25 cellular contexts compared by ENCODE assay signal in genomic region chr5:1470762-1471211, GRCh38. TPM values are rescaled to one million over a fixed set of nuclear protein-coding genes. Genes with fewer than 3 reads are reported as not detected.
DNase-seq lines count a peak whose midpoint lies in the region; ATAC-seq and TF ChIP-seq lines count a peak whose summit lies in the region.
"Had no signal": no experiment of that assay in that cellular context is flagged by ENCODE, and none has a peak within 500 bp of the region (broad histone marks: within the 10 kb centered on the region; RNA-seq: fewer than 3 reads in every experiment).

No MANE protein-coding gene starts in this region.

- H3K4me2 ChIP-seq in mesenchymal stem cell (ENCODE audit: low read length, poor library complexity, severe bottlenecking): no peak overlapping the region
- H3K4me2 ChIP-seq: BLaER1 treated with 17β-estradiol and CSF1 and Interleukin-3, amounts not matched to agents 10 nM and 100 nM had no signal

- H4K8ac ChIP-seq in mesenchymal stem cell (ENCODE audit: low read length): no peak overlapping the region

- no peak for TF ChIP-seq CTCF in chondrocyte (IDR thresholded peaks at IDR 0.05)

- H3K79me1 ChIP-seq in mesenchymal stem cell (replicated peaks; ENCODE audit: low read length, poor library complexity, severe bottlenecking): peaks cover 6% of the 10 kb centered on the region

- no peaks in the 10 kb centered on the region for H3K9me3 Mint-ChIP-seq in activated naive CD8-positive, alpha-beta T cell treated with anti-CD3 and anti-CD28 coated beads, Interleukin-2, amount 10 ng/mL, durations not matched to agents 7 days and 5 days
- H3K9me3 Mint-ChIP-seq in activated naive CD8-positive, alpha-beta T cell treated with anti-CD3 and anti-CD28 coated beads for 36 hours: peaks cover 1% of the 10 kb centered on the region
- H3K9me3 Mint-ChIP-seq in chondrocyte (ENCODE audit: low read depth): no peaks in the 10 kb centered on the region
- H3K9me3 Mint-ChIP-seq in stimulated activated memory B cell treated with anti-CD40 and anti-IgM and Interleukin-4, amounts not matched to agents 10 μg/mL and 1 μg/mL and 100 μg/mL, for 72 hours: no peaks in the 10 kb centered on the region

- no peak for ATAC-seq in activated naive CD8-positive, alpha-beta T cell treated with anti-CD3 and anti-CD28 coated beads, Interleukin-2, amount 10 ng/mL, durations not matched to agents 7 days and 5 days (ENCODE audit: low read depth)
- ATAC-seq in stimulated activated memory B cell treated with anti-CD40 and anti-IgM and Interleukin-4, amounts not matched to agents 10 μg/mL and 1 μg/mL and 100 μg/mL, for 72 hours: no peak
- ATAC-seq: left cardiac atrium, mucosa of descending colon, WTC11 had no signal

- 89% methylated on average over 18 of the region's 18 CpGs for WGBS in mesenchymal stem cell

- H3K9ac ChIP-seq in mesenchymal stem cell (ENCODE audit: low read length): peak overlapping the region; percentile 45
- H3K9ac ChIP-seq: BLaER1 treated with 17β-estradiol and CSF1 and Interleukin-3, amounts not matched to agents 10 nM and 100 nM had no signal

- H3K9me3 ChIP-seq in mesenchymal stem cell (ENCODE audit: control insufficient read depth, low read length): no peaks in the 10 kb centered on the region
- H3K9me3 ChIP-seq: mucosa of descending colon had no signal

- peaks cover 18% of the 10 kb centered on the region for H3K36me3 Mint-ChIP-seq in activated naive CD8-positive, alpha-beta T cell treated with anti-CD3 and anti-CD28 coated beads, Interleukin-2, amount 10 ng/mL, durations not matched to agents 7 days and 5 days
- H3K36me3 Mint-ChIP-seq in activated naive CD8-positive, alpha-beta T cell treated with anti-CD3 and anti-CD28 coated beads for 36 hours: peaks cover 22% of the 10 kb centered on the region
- H3K36me3 Mint-ChIP-seq in chondrocyte (ENCODE audit: low read depth): peaks cover 22% of the 10 kb centered on the region
- peaks cover 68% of the 10 kb centered on the region for H3K36me3 Mint-ChIP-seq in stimulated activated memory B cell treated with anti-CD40 and anti-IgM and Interleukin-4, amounts not matched to agents 10 μg/mL and 1 μg/mL and 100 μg/mL, for 72 hours

- H3K27me3 ChIP-seq in mesenchymal stem cell (ENCODE audit: control insufficient read depth in 1 of 2, insufficient read depth in 1 of 2, low read length in 2 of 2): no peaks in the 10 kb centered on the region
- H3K27me3 ChIP-seq: BLaER1 treated with 17β-estradiol and CSF1 and Interleukin-3, amounts not matched to agents 10 nM and 100 nM had no signal

- no peak overlapping the region for H3K4ac ChIP-seq in mesenchymal stem cell (ENCODE audit: low read depth in 1 of 2, low read length in 2 of 2)

- no peak overlapping the region for H3K23ac ChIP-seq in mesenchymal stem cell (ENCODE audit: low read length in 2 of 2)

- peaks cover 6% of the 10 kb centered on the region for H3K4me1 ChIP-seq in mesenchymal stem cell (ENCODE audit: control insufficient read depth, insufficient read depth, low read depth, low read length)

- no peak overlapping the region for H2AFZ ChIP-seq in mesenchymal stem cell (ENCODE audit: low read depth, low read length)

- peaks cover 2% of the 10 kb centered on the region for H3K4me1 Mint-ChIP-seq in activated naive CD8-positive, alpha-beta T cell treated with anti-CD3 and anti-CD28 coated beads, Interleukin-2, amount 10 ng/mL, durations not matched to agents 7 days and 5 days
- no peaks in the 10 kb centered on the region for H3K4me1 Mint-ChIP-seq in activated naive CD8-positive, alpha-beta T cell treated with anti-CD3 and anti-CD28 coated beads for 36 hours
- H3K4me1 Mint-ChIP-seq in chondrocyte (ENCODE audit: low read depth): no peaks in the 10 kb centered on the region
- peaks cover 18% of the 10 kb centered on the region for H3K4me1 Mint-ChIP-seq in stimulated activated memory B cell treated with anti-CD40 and anti-IgM and Interleukin-4, amounts not matched to agents 10 μg/mL and 1 μg/mL and 100 μg/mL, for 72 hours
- H3K4me1 Mint-ChIP-seq: WTC11 had no signal

- H3K27me3 Mint-ChIP-seq in activated naive CD8-positive, alpha-beta T cell treated with anti-CD3 and anti-CD28 coated beads, Interleukin-2, amount 10 ng/mL, durations not matched to agents 7 days and 5 days: no peaks in the 10 kb centered on the region
- H3K27me3 Mint-ChIP-seq in activated naive CD8-positive, alpha-beta T cell treated with anti-CD3 and anti-CD28 coated beads for 36 hours: no peaks in the 10 kb centered on the region
- no peaks in the 10 kb centered on the region for H3K27me3 Mint-ChIP-seq in chondrocyte (ENCODE audit: low read depth)
- H3K27me3 Mint-ChIP-seq in stimulated activated memory B cell treated with anti-CD40 and anti-IgM and Interleukin-4, amounts not matched to agents 10 μg/mL and 1 μg/mL and 100 μg/mL, for 72 hours: no peaks in the 10 kb centered on the region

- no peak overlapping the region for H2BK5ac ChIP-seq in mesenchymal stem cell (ENCODE audit: low read depth, low read length, poor library complexity, severe bottlenecking)

- H2BK12ac ChIP-seq in mesenchymal stem cell (ENCODE audit: low read length in 2 of 2): no peak overlapping the region

- no peak overlapping the region for H3K4me3 Mint-ChIP-seq in activated naive CD8-positive, alpha-beta T cell treated with anti-CD3 and anti-CD28 coated beads, Interleukin-2, amount 10 ng/mL, durations not matched to agents 7 days and 5 days
- H3K4me3 Mint-ChIP-seq in activated naive CD8-positive, alpha-beta T cell treated with anti-CD3 and anti-CD28 coated beads for 36 hours: no peak overlapping the region
- no peak overlapping the region for H3K4me3 Mint-ChIP-seq in chondrocyte (ENCODE audit: unreplicated experiment)
- no peak overlapping the region for H3K4me3 Mint-ChIP-seq in stimulated activated memory B cell treated with anti-CD40 and anti-IgM and Interleukin-4, amounts not matched to agents 10 μg/mL and 1 μg/mL and 100 μg/mL, for 72 hours
- H3K4me3 Mint-ChIP-seq: WTC11 had no signal

- H3K36me3 ChIP-seq in mesenchymal stem cell (ENCODE audit: control insufficient read depth in 1 of 2, insufficient read depth in 2 of 2, low read depth in 1 of 2, low read length in 2 of 2): peaks cover 82 to 92% of the 10 kb centered on the region in 2 experiments

- H4K91ac ChIP-seq in mesenchymal stem cell (ENCODE audit: low read length): no peak overlapping the region

- peak; percentile 15 for DNase-seq in activated naive CD8-positive, alpha-beta T cell treated with anti-CD3 and anti-CD28 coated beads, Interleukin-2, amount 10 ng/mL, durations not matched to agents 7 days and 5 days
- DNase-seq in activated naive CD8-positive, alpha-beta T cell treated with anti-CD3 and anti-CD28 coated beads for 36 hours: no peak
- peak; percentile 77 for DNase-seq in chondrocyte (ENCODE audit: low spot score)
- DNase-seq in mesenchymal stem cell: no peak
- no peak for DNase-seq in DMS79 treated with DMSO at 0.1 percent for 48 hours (lab: John Stamatoyannopoulos, UW)
- no peak for DNase-seq in GOT3 (lab: John Stamatoyannopoulos, UW)
- no peak for DNase-seq in NCI-H1436 treated with DMSO at 0.1 percent for 48 hours (lab: John Stamatoyannopoulos, UW)
- DNase-seq: activated CD4-positive, alpha-beta T cell treated with anti-CD3 and anti-CD28 coated beads, Interleukin-2, amount 50 U/mL, for 4 hours; amniotic stem cell; EL; left cardiac atrium; NCI-H1694; NCI-H2171; NCI-H524 treated with DMSO at 0.1 percent for 48 hours; RPMI8226; stimulated activated CD4-positive, alpha-beta T cell treated with anti-CD3 and anti-CD28 coated beads, Interleukin-4, amount 100 ng/mL, for 1 hour had no signal

- no peak overlapping the region for H2AK5ac ChIP-seq in mesenchymal stem cell (ENCODE audit: low read length, severe bottlenecking)

- H2BK120ac ChIP-seq in mesenchymal stem cell (ENCODE audit: low read depth, low read length): no peak overlapping the region

- no peak overlapping the region for H2BK15ac ChIP-seq in mesenchymal stem cell (ENCODE audit: low read depth, poor library complexity, severe bottlenecking)

- H3K18ac ChIP-seq in mesenchymal stem cell (ENCODE audit: low read depth in 1 of 2, low read length in 2 of 2): no peak overlapping the region

- H3K27ac Mint-ChIP-seq in activated naive CD8-positive, alpha-beta T cell treated with anti-CD3 and anti-CD28 coated beads, Interleukin-2, amount 10 ng/mL, durations not matched to agents 7 days and 5 days: no peak overlapping the region
- H3K27ac Mint-ChIP-seq in activated naive CD8-positive, alpha-beta T cell treated with anti-CD3 and anti-CD28 coated beads for 36 hours: no peak overlapping the region
- no peak overlapping the region for H3K27ac Mint-ChIP-seq in chondrocyte (ENCODE audit: unreplicated experiment)
- H3K27ac Mint-ChIP-seq in stimulated activated memory B cell treated with anti-CD40 and anti-IgM and Interleukin-4, amounts not matched to agents 10 μg/mL and 1 μg/mL and 100 μg/mL, for 72 hours: peak overlapping the region; percentile 73
- H3K27ac Mint-ChIP-seq: WTC11 had no signal

- no peak overlapping the region for H3K14ac ChIP-seq in mesenchymal stem cell (ENCODE audit: low read length in 2 of 2)

- H3K4me3 ChIP-seq in mesenchymal stem cell (ENCODE audit: insufficient read depth in 1 of 2, low read depth in 1 of 2, low read length in 2 of 2): no peak overlapping the region
- H3K4me3 ChIP-seq: BLaER1 treated with 17β-estradiol and CSF1 and Interleukin-3, amounts not matched to agents 10 nM and 100 nM; mucosa of descending colon had no signal

- H3K27ac ChIP-seq in mesenchymal stem cell (ENCODE audit: low read length, poor library complexity, severe bottlenecking): no peak overlapping the region
- H3K27ac ChIP-seq: BLaER1 treated with 17β-estradiol and CSF1 and Interleukin-3, amounts not matched to agents 10 nM and 100 nM had no signal

- POLR2A ChIA-PET in activated naive CD8-positive, alpha-beta T cell treated with anti-CD3 and anti-CD28 coated beads, Interleukin-2, amount 10 ng/mL, durations not matched to agents 7 days and 5 days (lab: Charles Lee): no interaction called here

RNA-seq across cellular contexts. Expression of gene SLC6A3, which starts 25.5 kb away (rescaled TPM):
- total RNA-seq in activated naive CD8-positive, alpha-beta T cell treated with anti-CD3 and anti-CD28 coated beads, Interleukin-2, amount 10 ng/mL, durations not matched to agents 7 days and 5 days: under 1 TPM in 1 of 2 experiments, not detected in 1; 0.08 TPM
- total RNA-seq in activated naive CD8-positive, alpha-beta T cell treated with anti-CD3 and anti-CD28 coated beads for 36 hours: not detected
- total RNA-seq in chondrocyte: not detected in 3 replicates
- not detected for polyA plus RNA-seq in mesenchymal stem cell (2013, experiment 1 of 2)
- not detected for polyA plus RNA-seq in mesenchymal stem cell (2013, experiment 2 of 2)
- total RNA-seq: bronchial epithelial cell, endothelial cell of umbilical vein, H4, MCF 10A, mucosa of descending colon, pulmonary artery endothelial cell had no signal
- polyA plus RNA-seq: endothelial cell of umbilical vein had no signal

RNA-seq across cellular contexts. Expression of gene LPCAT1, which starts 53.0 kb away (rescaled TPM):
- 10 to 100 TPM; 70.8 to 72.2 TPM for total RNA-seq in activated naive CD8-positive, alpha-beta T cell treated with anti-CD3 and anti-CD28 coated beads, Interleukin-2, amount 10 ng/mL, durations not matched to agents 7 days and 5 days
- total RNA-seq in activated naive CD8-positive, alpha-beta T cell treated with anti-CD3 and anti-CD28 coated beads for 36 hours: 10 to 100 TPM; 49.4 to 49.6 TPM
- 39.9 to 49.4 TPM (median 46.4 TPM) in 3 replicates for total RNA-seq in chondrocyte
- 32.9 TPM for polyA plus RNA-seq in mesenchymal stem cell (2013, experiment 1 of 2)
- 33.5 TPM for polyA plus RNA-seq in mesenchymal stem cell (2013, experiment 2 of 2)

Comparison
In these comparisons a context has a peak if more than half of its experiments do, and no peak if none do; other contexts are left out.
1. DNase-seq: peak in activated naive CD8-positive, alpha-beta T cell treated with anti-CD3 and anti-CD28 coated beads, Interleukin-2, amount 10 ng/mL, durations not matched to agents 7 days and 5 days (single experiment) and chondrocyte (single experiment); none in activated naive CD8-positive, alpha-beta T cell treated with anti-CD3 and anti-CD28 coated beads for 36 hours (single experiment), mesenchymal stem cell (single experiment), DMS79 treated with DMSO at 0.1 percent for 48 hours (single experiment), GOT3 (single experiment) and NCI-H1436 treated with DMSO at 0.1 percent for 48 hours (single experiment).